ENCODE assay signal across 27 cellular contexts in genomic region chr12:54405573-54405972, GRCh38. TPM values are rescaled to one million over a fixed set of nuclear protein-coding genes. Genes with fewer than 3 reads are reported as not detected.
DNase-seq lines count a peak whose midpoint lies in the region; ATAC-seq and TF ChIP-seq lines count a peak whose summit lies in the region.
"Had no signal": no experiment of that assay in that cellular context is flagged by ENCODE, and none has a peak within 500 bp of the region (broad histone marks: within the 10 kb centered on the region; RNA-seq: fewer than 3 reads in every experiment).

No MANE protein-coding gene starts in this region.

- peaks cover 62% of the 10 kb centered on the region for H3K36me3 ChIP-seq in ACC112 (ENCODE audit: insufficient read depth, low read length)
- peaks cover 95% of the 10 kb centered on the region for H3K36me3 ChIP-seq in CD4-positive, alpha-beta memory T cell (ENCODE audit: insufficient read depth, low read length)
- no peaks in the 10 kb centered on the region for H3K36me3 ChIP-seq in neural progenitor cell
- H3K36me3 ChIP-seq: breast epithelium had no signal

- POLR2A ChIA-PET in CD4-positive, alpha-beta memory T cell (lab: Charles Lee; ENCODE audit: partially characterized antibody): interaction anchor here (0.6 to 10.5 kb wide), 3 partner anchors 10 to 956 kb away, joined by 3 to 213 read pairs (median 3); partner anchors contain the start of gene ITGA5

- H2AFZ ChIP-seq in ACC112 (ENCODE audit: low read length, unreplicated experiment): no peak overlapping the region
- no peak overlapping the region for H2AFZ ChIP-seq in neural progenitor cell (replicated peaks)

- H3K27ac Mint-ChIP-seq in CD4-positive, alpha-beta memory T cell: peak overlapping the region in 6 of 7 donors; percentile 38 to 86 (median 79)
- H3K27ac Mint-ChIP-seq in endothelial cell (ENCODE audit: unreplicated experiment) (peak overlapping the region; percentile 61), neural progenitor cell (no peak overlapping the region)
- H3K27ac Mint-ChIP-seq: memory B cell, WTC11 had no signal

- DNase-seq in CD4-positive, alpha-beta memory T cell: peak in 1 of 5 donors; percentile 25
- DNase-seq in endothelial cell (ENCODE audit: low spot score) (no peak), neural progenitor cell (ENCODE audit: low spot score) (no peak), globus pallidus (ENCODE audit: low spot score) (no peak)
- DNase-seq: activated effector memory CD4-positive, alpha-beta T cell treated with anti-CD3 and anti-CD28 coated beads, Interleukin-2, amount 50 U/mL, for 16 hours; amygdala; effector CD4-positive, alpha-beta T cell; EL; erythroblast; foreskin fibroblast; NCI-H1417 treated with DMSO at 0.1 percent for 48 hours; NCI-H2081 treated with DMSO at 0.1 percent for 48 hours; NCI-H345; nucleus accumbens; Peyer's patch; stomach; trophoblast cell had no signal

- CTCF ChIA-PET in CD4-positive, alpha-beta memory T cell (lab: Charles Lee; ENCODE audit: partially characterized antibody): interaction anchor here (0.9 to 12.3 kb wide), 6 partner anchors 9 to 125 kb away, joined by 3 to 938 read pairs (median 7); partner anchors contain the start of genes CBX5, HNRNPA1 and ITGA5

- no peaks in the 10 kb centered on the region for H3K27me3 Mint-ChIP-seq in CD4-positive, alpha-beta memory T cell
- H3K27me3 Mint-ChIP-seq in endothelial cell (ENCODE audit: unreplicated experiment) (peaks cover 16% of the 10 kb centered on the region), neural progenitor cell (ENCODE audit: insufficient read depth, low read depth) (peaks cover 10% of the 10 kb centered on the region)

- ATAC-seq in HG03135 (IDR thresholded peaks at IDR 0.05; ENCODE audit: unreplicated experiment) (no peak), HG02885 (IDR thresholded peaks at IDR 0.05; ENCODE audit: poor library complexity, unreplicated experiment) (no peak)
- ATAC-seq: psoas muscle, WTC11 had no signal

- peaks cover 4% of the 10 kb centered on the region for H4K20me1 ChIP-seq in neural progenitor cell (ENCODE audit: low read depth)

- peaks cover 2% of the 10 kb centered on the region for H3F3A ChIP-seq in neural progenitor cell (ENCODE audit: low read depth)

- H3K4me1 ChIP-seq in ACC112 (ENCODE audit: control insufficient read depth, insufficient read depth, low read length, unreplicated experiment): peaks cover 20% of the 10 kb centered on the region
- H3K4me1 ChIP-seq in CD4-positive, alpha-beta memory T cell (ENCODE audit: insufficient read depth, low read length): peaks cover 34% of the 10 kb centered on the region
- no peaks in the 10 kb centered on the region for H3K4me1 ChIP-seq in neural progenitor cell
- H3K4me1 ChIP-seq: breast epithelium, Peyer's patch, psoas muscle had no signal

- no peaks in the 10 kb centered on the region for H3K9me3 Mint-ChIP-seq in CD4-positive, alpha-beta memory T cell
- no peaks in the 10 kb centered on the region for H3K9me3 Mint-ChIP-seq in endothelial cell (ENCODE audit: unreplicated experiment)
- no peaks in the 10 kb centered on the region for H3K9me3 Mint-ChIP-seq in neural progenitor cell
- H3K9me3 Mint-ChIP-seq: memory B cell, WTC11 had no signal

- H3K9ac ChIP-seq in neural progenitor cell: no peak overlapping the region

- no peaks in the 10 kb centered on the region for H3K9me3 ChIP-seq in CD4-positive, alpha-beta memory T cell (ENCODE audit: control insufficient read depth in 1 of 2, low read length in 2 of 2)
- H3K9me3 ChIP-seq in neural progenitor cell (ENCODE audit: low read depth): no peaks in the 10 kb centered on the region
- H3K9me3 ChIP-seq: BLaER1 treated with 17β-estradiol and CSF1 and Interleukin-3, amounts not matched to agents 10 nM and 100 nM; breast epithelium; Peyer's patch; psoas muscle; stomach had no signal

- H3K36me3 Mint-ChIP-seq in CD4-positive, alpha-beta memory T cell: peaks cover 61 to 86% of the 10 kb centered on the region in 2 donors
- peaks cover 67% of the 10 kb centered on the region for H3K36me3 Mint-ChIP-seq in endothelial cell (ENCODE audit: low read depth, unreplicated experiment)
- peaks cover 39% of the 10 kb centered on the region for H3K36me3 Mint-ChIP-seq in neural progenitor cell
- H3K36me3 Mint-ChIP-seq: memory B cell had no signal

- TF ChIP-seq CTCF in endothelial cell (IDR thresholded peaks at IDR 0.05; ENCODE audit: unreplicated experiment) (no peak), neural progenitor cell (IDR thresholded peaks at IDR 0.05) (no peak)

- H3K4me3 ChIP-seq in ACC112 (ENCODE audit: low read depth, low read length) (no peak overlapping the region), neural progenitor cell (no peak overlapping the region)
- H3K4me3 ChIP-seq in CD4-positive, alpha-beta memory T cell (ENCODE audit: low read length in 2 of 2): no peak overlapping the region
- H3K4me3 ChIP-seq: BLaER1 treated with 17β-estradiol and CSF1 and Interleukin-3, amounts not matched to agents 10 nM and 100 nM; breast epithelium; Peyer's patch; psoas muscle; stomach had no signal

- no peak overlapping the region for H3K4me3 Mint-ChIP-seq in CD4-positive, alpha-beta memory T cell
- H3K4me3 Mint-ChIP-seq in endothelial cell (ENCODE audit: unreplicated experiment): no peak overlapping the region
- H3K4me3 Mint-ChIP-seq in neural progenitor cell: peak overlapping the region; percentile 24
- H3K4me3 Mint-ChIP-seq: memory B cell, WTC11 had no signal

- H3K27me3 ChIP-seq in ACC112 (ENCODE audit: insufficient read depth, low read length) (no peaks in the 10 kb centered on the region), neural progenitor cell (no peaks in the 10 kb centered on the region)
- H3K27me3 ChIP-seq in CD4-positive, alpha-beta memory T cell (ENCODE audit: insufficient read depth, low read length): no peaks in the 10 kb centered on the region
- H3K27me3 ChIP-seq: BLaER1 treated with 17β-estradiol and CSF1 and Interleukin-3, amounts not matched to agents 10 nM and 100 nM; breast epithelium; Peyer's patch; stomach had no signal

- H3K79me2 ChIP-seq in ACC112 (ENCODE audit: control insufficient read depth, insufficient read depth, low read length, unreplicated experiment) (peaks cover 44% of the 10 kb centered on the region), neural progenitor cell (ENCODE audit: low read depth) (no peaks in the 10 kb centered on the region)

- H3K4me1 Mint-ChIP-seq in CD4-positive, alpha-beta memory T cell: peaks cover 19 to 57% (median 40%) of the 10 kb centered on the region in 4 donors
- H3K4me1 Mint-ChIP-seq in endothelial cell (ENCODE audit: unreplicated experiment): peaks cover 20% of the 10 kb centered on the region
- H3K4me1 Mint-ChIP-seq in neural progenitor cell: peaks cover 4% of the 10 kb centered on the region

- no peak overlapping the region for H3K4me2 ChIP-seq in neural progenitor cell
- H3K4me2 ChIP-seq: BLaER1 treated with 17β-estradiol and CSF1 and Interleukin-3, amounts not matched to agents 10 nM and 100 nM had no signal

- intact Hi-C loops in CD4-positive, alpha-beta memory T cell (cut with micrococcal nuclease): no loop called here

- H3K27ac ChIP-seq in ACC112 (ENCODE audit: low read depth, low read length): peak overlapping the region; percentile 20; the same call in 1 of the 2 replicates
- no peak overlapping the region for H3K27ac ChIP-seq in CD4-positive, alpha-beta memory T cell (ENCODE audit: low read depth, low read length)
- H3K27ac ChIP-seq in neural progenitor cell: no peak overlapping the region
- H3K27ac ChIP-seq: HL-60, Peyer's patch, psoas muscle had no signal

RNA-seq across cellular contexts. Expression of gene ITGA5, which starts 13.5 kb away (rescaled TPM):
- total RNA-seq in CD4-positive, alpha-beta memory T cell: 100 to 1,000 TPM; 158 to 162 TPM
- polyA plus RNA-seq in CD4-positive, alpha-beta memory T cell: 10 to 100 TPM; 28.8 to 64.7 TPM
- 688 TPM for total RNA-seq in endothelial cell (ENCODE audit: unreplicated experiment)
- total RNA-seq in neural progenitor cell (ENCODE audit: low replicate concordance): 37.7 and 70.8 TPM in 2 replicates

RNA-seq across cellular contexts. Expression of gene ZNF385A, which starts 21.0 kb away (rescaled TPM):
- 1 to 10 TPM; 1.8 to 2.1 TPM for total RNA-seq in CD4-positive, alpha-beta memory T cell
- not detected for polyA plus RNA-seq in CD4-positive, alpha-beta memory T cell
- 15.6 TPM for total RNA-seq in endothelial cell (ENCODE audit: unreplicated experiment)
- total RNA-seq in neural progenitor cell (ENCODE audit: low replicate concordance): 6.2 and 7.2 TPM in 2 replicates

RNA-seq across cellular contexts. Expression of gene GPR84, which starts 41.3 kb away (rescaled TPM):
- total RNA-seq in CD4-positive, alpha-beta memory T cell: under 1 TPM in 1 of 2 experiments, not detected in 1; 0.36 TPM
- not detected for polyA plus RNA-seq in CD4-positive, alpha-beta memory T cell
- 0.41 TPM for total RNA-seq in endothelial cell (ENCODE audit: unreplicated experiment)
- total RNA-seq in neural progenitor cell (ENCODE audit: low replicate concordance): not detected in 2 replicates
- total RNA-seq: Peyer's patch, stomach had no signal
- polyA plus RNA-seq: AG04450 had no signal
